Comparison of ENCODE assay signal across 12 cellular contexts in genomic region chr17:80812362-80813088, GRCh38.
DNase-seq lines count a peak whose midpoint lies in the region; ATAC-seq and TF ChIP-seq lines count a peak whose summit lies in the region.
"Had no signal": no experiment of that assay in that cellular context is flagged by ENCODE, and none has a peak within 500 bp of the region (broad histone marks: within the 10 kb centered on the region; RNA-seq: fewer than 3 reads in every experiment).

No MANE protein-coding gene starts in this region.

- H3K4me1 Mint-ChIP-seq in CD8-positive, alpha-beta T cell (ENCODE audit: low read depth), result peaks cover 25% of the 10 kb centered on the region
- H3K4me1 Mint-ChIP-seq in activated CD8-positive, alpha-beta T cell treated with anti-CD3 and anti-CD28 coated beads, Interleukin-2, amount 10 ng/mL, durations not matched to agents 7 days and 5 days (ENCODE audit: low read depth), result peaks cover 61% of the 10 kb centered on the region

- peak overlapping the region; percentile 41 for H3K4me3 Mint-ChIP-seq in CD8-positive, alpha-beta T cell
- no peak overlapping the region for H3K4me3 Mint-ChIP-seq in activated CD8-positive, alpha-beta T cell treated with anti-CD3 and anti-CD28 coated beads, Interleukin-2, amount 10 ng/mL, durations not matched to agents 7 days and 5 days

- H3K4me3 ChIP-seq in BLaER1, result no peak overlapping the region
- H3K4me3 ChIP-seq in CD8-positive, alpha-beta T cell (ENCODE audit: low read depth, low read length), result no peak overlapping the region
- H3K4me3 ChIP-seq: BLaER1 treated with 17β-estradiol and CSF1 and Interleukin-3, amounts not matched to agents 10 nM and 100 nM had no signal

- DNase-seq in CD8-positive, alpha-beta T cell, result no peak
- DNase-seq in activated CD8-positive, alpha-beta T cell treated with anti-CD3 and anti-CD28 coated beads, Interleukin-2, amount 10 ng/mL, durations not matched to agents 7 days and 5 days, result no peak
- DNase-seq in islet precursor cell (peak; percentile 39), EL (no peak), DMS153 (lab: John Stamatoyannopoulos, UW) (no peak), NCI-H2227 treated with DMSO at 0.1 percent for 48 hours (lab: John Stamatoyannopoulos, UW) (no peak)
- DNase-seq: amygdala, DMS79, KG1, left ventricle myocardium superior had no signal

- CTCF ChIA-PET in CD8-positive, alpha-beta T cell (lab: Charles Lee), result interaction anchor here (0.9 to 1.2 kb wide), 3 partner anchors 12 to 87 kb away, joined by 3 to 4 read pairs (median 3); no protein-coding TSS in a partner anchor
- CTCF ChIA-PET in activated CD8-positive, alpha-beta T cell treated with anti-CD3 and anti-CD28 coated beads, Interleukin-2, amount 10 ng/mL, durations not matched to agents 7 days and 5 days (lab: Charles Lee), result interaction anchor here (1.4 kb wide), 1 partner anchor 31 kb away, joined by 4 read pairs; no protein-coding TSS in a partner anchor

- peaks cover 46% of the 10 kb centered on the region for H3K36me3 Mint-ChIP-seq in CD8-positive, alpha-beta T cell
- H3K36me3 Mint-ChIP-seq in activated CD8-positive, alpha-beta T cell treated with anti-CD3 and anti-CD28 coated beads, Interleukin-2, amount 10 ng/mL, durations not matched to agents 7 days and 5 days (ENCODE audit: low read depth), result peaks cover 73% of the 10 kb centered on the region

- intact Hi-C loops in CD8-positive, alpha-beta T cell (cut with DNase I, micrococcal nuclease), result loop anchor here in 1 of 2 experiments (10.0 kb wide), 1 partner anchor 48 kb away; no protein-coding TSS in a partner anchor

- H3K4me2 ChIP-seq in BLaER1, result peak overlapping the region; percentile 71

- peaks cover 98% of the 10 kb centered on the region for H4K20me1 ChIP-seq in BLaER1

- H3K36me3 ChIP-seq in BLaER1, result peaks cover 17% of the 10 kb centered on the region
- no peaks in the 10 kb centered on the region for H3K36me3 ChIP-seq in CD8-positive, alpha-beta T cell (ENCODE audit: insufficient read depth, low read length)

- no peaks in the 10 kb centered on the region for H3K27me3 Mint-ChIP-seq in CD8-positive, alpha-beta T cell (ENCODE audit: low read depth)
- no peaks in the 10 kb centered on the region for H3K27me3 Mint-ChIP-seq in activated CD8-positive, alpha-beta T cell treated with anti-CD3 and anti-CD28 coated beads, Interleukin-2, amount 10 ng/mL, durations not matched to agents 7 days and 5 days (ENCODE audit: low read depth)

- no peak overlapping the region for H3K9ac ChIP-seq in BLaER1
- H3K9ac ChIP-seq: BLaER1 treated with 17β-estradiol and CSF1 and Interleukin-3, amounts not matched to agents 10 nM and 100 nM had no signal

- H3K9me3 ChIP-seq in BLaER1, result peaks cover 12% of the 10 kb centered on the region
- no peaks in the 10 kb centered on the region for H3K9me3 ChIP-seq in CD8-positive, alpha-beta T cell (ENCODE audit: low read length)

- H3K27me3 ChIP-seq in BLaER1, result peaks cover 84% of the 10 kb centered on the region
- no peaks in the 10 kb centered on the region for H3K27me3 ChIP-seq in CD8-positive, alpha-beta T cell (ENCODE audit: insufficient read depth, low read length)

- TF ChIP-seq CTCF in CD8-positive, alpha-beta T cell (IDR thresholded peaks at IDR 0.05), result no peak

- H3K9me3 Mint-ChIP-seq in CD8-positive, alpha-beta T cell, result peaks cover 2% of the 10 kb centered on the region
- H3K9me3 Mint-ChIP-seq in activated CD8-positive, alpha-beta T cell treated with anti-CD3 and anti-CD28 coated beads, Interleukin-2, amount 10 ng/mL, durations not matched to agents 7 days and 5 days (ENCODE audit: insufficient read depth), result peaks cover 3% of the 10 kb centered on the region

- POLR2A ChIA-PET in CD8-positive, alpha-beta T cell (lab: Charles Lee), result no interaction called here
- POLR2A ChIA-PET in activated CD8-positive, alpha-beta T cell treated with anti-CD3 and anti-CD28 coated beads, Interleukin-2, amount 10 ng/mL, durations not matched to agents 7 days and 5 days (lab: Charles Lee), result interaction anchor here (1.0 to 1.8 kb wide), 5 partner anchors 9 to 38 kb away, joined by 3 to 5 read pairs (median 3); no protein-coding TSS in a partner anchor

- no peak overlapping the region for H3K27ac ChIP-seq in BLaER1
- no peak overlapping the region for H3K27ac ChIP-seq in CD8-positive, alpha-beta T cell (ENCODE audit: low read depth, low read length)
- H3K27ac ChIP-seq: BLaER1 treated with 17β-estradiol and CSF1 and Interleukin-3, amounts not matched to agents 10 nM and 100 nM had no signal

- no peak for ATAC-seq in CD8-positive, alpha-beta T cell
- peak; percentile 18 for ATAC-seq in activated CD8-positive, alpha-beta T cell treated with anti-CD3 and anti-CD28 coated beads, Interleukin-2, amount 10 ng/mL, durations not matched to agents 7 days and 5 days
- ATAC-seq: left ventricle myocardium superior had no signal

- peaks cover 33% of the 10 kb centered on the region for H3K4me1 ChIP-seq in BLaER1
- peaks cover 9% of the 10 kb centered on the region for H3K4me1 ChIP-seq in CD8-positive, alpha-beta T cell (ENCODE audit: insufficient read depth, low read length)

- peak overlapping the region; percentile 87 for H3K27ac Mint-ChIP-seq in CD8-positive, alpha-beta T cell
- peak overlapping the region; percentile 90 for H3K27ac Mint-ChIP-seq in activated CD8-positive, alpha-beta T cell treated with anti-CD3 and anti-CD28 coated beads, Interleukin-2, amount 10 ng/mL, durations not matched to agents 7 days and 5 days
